Comparison of ENCODE assay signal across 23 cellular contexts in the genomic region with DNA sequence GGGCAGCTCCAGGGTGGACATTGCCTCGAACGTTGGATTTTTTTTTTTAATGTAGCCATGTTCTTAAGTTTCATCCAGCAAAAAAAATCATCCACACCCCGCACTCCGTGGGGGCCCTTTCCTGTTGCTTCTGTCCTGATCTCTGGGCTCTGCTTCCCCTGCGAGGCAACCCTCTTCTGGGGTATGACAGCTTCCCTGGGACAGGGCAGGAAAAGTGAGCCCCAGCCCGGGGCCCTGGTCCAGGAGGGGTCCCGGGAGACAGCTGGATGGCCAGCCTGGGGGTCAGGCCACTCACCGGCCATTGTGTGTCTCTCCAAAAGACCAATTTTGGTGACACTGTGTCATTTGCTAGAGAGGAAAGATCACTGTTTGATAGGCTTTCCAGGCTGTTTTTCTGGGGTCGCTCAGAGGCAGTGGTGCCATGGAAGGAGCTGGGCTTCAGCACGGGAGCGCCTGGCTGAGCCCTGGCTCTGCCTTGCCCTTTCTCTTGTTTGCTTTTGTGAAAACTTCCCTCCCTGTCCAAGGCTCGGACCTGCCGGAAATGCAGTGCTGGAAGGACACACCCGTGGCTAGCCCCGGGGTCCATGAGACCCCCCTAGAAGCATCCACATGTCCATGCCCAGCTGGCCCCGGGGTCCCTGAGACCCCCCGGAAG. TPM values are rescaled to one million over a fixed set of nuclear protein-coding genes. Genes with fewer than 3 reads are reported as not detected.
A peak's percentile ranks its signal among the peaks of the same experiment; 100 is the strongest.
DNase-seq lines count a peak whose midpoint lies in the region; ATAC-seq and TF ChIP-seq lines count a peak whose summit lies in the region.
"Had no signal": no experiment of that assay in that cellular context is flagged by ENCODE, and none has a peak within 500 bp of the region (broad histone marks: within the 10 kb centered on the region; RNA-seq: fewer than 3 reads in every experiment).

No MANE protein-coding gene starts in this region.

- no peaks in the 10 kb centered on the region for H3K27me3 ChIP-seq in right cardiac atrium (ENCODE audit: control insufficient read depth, insufficient read depth)
- H3K27me3 ChIP-seq in heart right ventricle = no peaks in the 10 kb centered on the region
- no peaks in the 10 kb centered on the region for H3K27me3 ChIP-seq in osteoblast (ENCODE audit: insufficient read depth, low read length)
- H3K27me3 ChIP-seq: Peyer's patch, SJSA1 had no signal

- no peaks in the 10 kb centered on the region for H3K79me2 ChIP-seq in osteoblast (ENCODE audit: insufficient read depth, low read length)

- H3K4me3 Mint-ChIP-seq in activated T-cell treated with anti-CD3 and anti-CD28 coated beads, Interleukin-2, amount 50 U/mL, for 24 hours = no peak overlapping the region
- H3K4me3 Mint-ChIP-seq in effector memory CD8-positive, alpha-beta T cell = no peak overlapping the region
- H3K4me3 Mint-ChIP-seq: CD8-positive, alpha-beta memory T cell had no signal

- no peaks in the 10 kb centered on the region for H3K27me3 Mint-ChIP-seq in activated T-cell treated with anti-CD3 and anti-CD28 coated beads, Interleukin-2, amount 50 U/mL, for 24 hours
- H3K27me3 Mint-ChIP-seq in effector memory CD8-positive, alpha-beta T cell = no peaks in the 10 kb centered on the region
- H3K27me3 Mint-ChIP-seq: CD8-positive, alpha-beta memory T cell had no signal

- intact Hi-C loops in right cardiac atrium (cut with DNase I) (no loop called here), heart right ventricle (cut with DNase I) (no loop called here)

- peaks cover 88% of the 10 kb centered on the region for H3K36me3 Mint-ChIP-seq in activated T-cell treated with anti-CD3 and anti-CD28 coated beads, Interleukin-2, amount 50 U/mL, for 24 hours (ENCODE audit: low read depth)
- peaks cover 21% of the 10 kb centered on the region for H3K36me3 Mint-ChIP-seq in effector memory CD8-positive, alpha-beta T cell (ENCODE audit: insufficient read depth)

- H3K4me3 ChIP-seq in right cardiac atrium (ENCODE audit: low read length) (no peak overlapping the region), heart right ventricle (no peak overlapping the region), osteoblast (ENCODE audit: insufficient read depth, low read length) (no peak overlapping the region)
- H3K4me3 ChIP-seq: Peyer's patch, SJSA1 had no signal

- WGBS in right cardiac atrium = 93% methylated on average over 17 of the region's 17 CpGs
- WGBS in heart right ventricle, 2 donors = 92 to 94% methylated on average over 17 of the region's 17 CpGs

- no peaks in the 10 kb centered on the region for H4K20me1 ChIP-seq in osteoblast (ENCODE audit: insufficient read depth, low read length)

- DNase-seq in activated T-cell treated with anti-CD3 and anti-CD28 coated beads, Interleukin-2, amount 50 U/mL, for 24 hours = no peak
- DNase-seq in activated T-cell treated with anti-CD3 and anti-CD28 coated beads, Interleukin-2, amount 50 U/mL, for 48 hours = no peak
- DNase-seq in right cardiac atrium (peak in 2 of 3 donors; percentile 7 to 30), heart right ventricle (no peak), osteoblast (ENCODE audit: insufficient read length, low spot score, missing footprints) (peak; percentile 43), DMS 273 treated with DMSO at 0.1 percent for 48 hours (lab: John Stamatoyannopoulos, UW) (no peak)
- DNase-seq in effector memory CD8-positive, alpha-beta T cell = no peak
- no peak for DNase-seq in stimulated activated CD4-positive, alpha-beta T cell treated with anti-CD3 and anti-CD28 coated beads, Interleukin-4, amount 100 ng/mL, for 4 hours
- DNase-seq: AML-193; C1 segment of cervical spinal cord; Calu3; CD8-positive, alpha-beta memory T cell; KG1; NCI-H1092 treated with DMSO at 0.1 percent for 48 hours; NCI-H146; NCI-H2029 treated with DMSO at 0.1 percent for 48 hours; NCI-H226; NCI-H510A treated with DMSO at 0.1 percent for 48 hours; NCI-H748 treated with DMSO at 0.1 percent for 48 hours; NK-92 treated with Interleukin-12 subunit alpha and Interleukin-12 subunit beta, amount 100 ng/mL, for 24 hours had no signal

- H3K9me3 ChIP-seq in right cardiac atrium (ENCODE audit: control insufficient read depth, low read length) = no peaks in the 10 kb centered on the region
- H3K9me3 ChIP-seq in heart right ventricle = peaks cover 0 to 4% (median 0%) of the 10 kb centered on the region in 11 donors
- H3K9me3 ChIP-seq in osteoblast (ENCODE audit: low read depth, low read length) = no peaks in the 10 kb centered on the region
- H3K9me3 ChIP-seq: Peyer's patch, SJSA1 had no signal

- TF ChIP-seq CTCF in heart right ventricle (IDR thresholded peaks at IDR 0.05) (no peak), osteoblast (IDR thresholded peaks at IDR 0.05; ENCODE audit: extremely low read depth, low read depth, low read length) (no peak)

- H3K27ac Mint-ChIP-seq in activated T-cell treated with anti-CD3 and anti-CD28 coated beads, Interleukin-2, amount 50 U/mL, for 24 hours = peak overlapping the region; percentile 22
- H3K27ac Mint-ChIP-seq in effector memory CD8-positive, alpha-beta T cell = no peak overlapping the region
- H3K27ac Mint-ChIP-seq: CD8-positive, alpha-beta memory T cell had no signal

- H3K4me2 ChIP-seq in osteoblast (ENCODE audit: insufficient read depth, low read length) = no peak overlapping the region

- ATAC-seq in right cardiac atrium (no peak), heart right ventricle (no peak)
- no peak for ATAC-seq in effector memory CD8-positive, alpha-beta T cell (replicated peaks)

- H3K9me3 Mint-ChIP-seq in activated T-cell treated with anti-CD3 and anti-CD28 coated beads, Interleukin-2, amount 50 U/mL, for 24 hours = no peaks in the 10 kb centered on the region
- no peaks in the 10 kb centered on the region for H3K9me3 Mint-ChIP-seq in effector memory CD8-positive, alpha-beta T cell
- H3K9me3 Mint-ChIP-seq: CD8-positive, alpha-beta memory T cell had no signal

- H2AFZ ChIP-seq in osteoblast (ENCODE audit: low read length) = no peak overlapping the region

- H3K36me3 ChIP-seq in heart right ventricle (peaks cover 0 to 79% (median 24%) of the 10 kb centered on the region in 9 donors), osteoblast (ENCODE audit: insufficient read depth, low read length) (peaks cover 14% of the 10 kb centered on the region)

- no peaks in the 10 kb centered on the region for H3K4me1 Mint-ChIP-seq in activated T-cell treated with anti-CD3 and anti-CD28 coated beads, Interleukin-2, amount 50 U/mL, for 24 hours (ENCODE audit: low read depth)
- peaks cover 0 to 2% of the 10 kb centered on the region in 2 donors for H3K4me1 Mint-ChIP-seq in effector memory CD8-positive, alpha-beta T cell (ENCODE audit: low read depth in 2 of 2)
- H3K4me1 Mint-ChIP-seq: CD8-positive, alpha-beta memory T cell had no signal

- H3K4me1 ChIP-seq in right cardiac atrium (ENCODE audit: control insufficient read depth, insufficient read depth, low read length) = no peaks in the 10 kb centered on the region
- H3K4me1 ChIP-seq in heart right ventricle = peaks cover 0 to 9% (median 0%) of the 10 kb centered on the region in 9 donors
- no peaks in the 10 kb centered on the region for H3K4me1 ChIP-seq in osteoblast (ENCODE audit: insufficient read depth, low read length)
- H3K4me1 ChIP-seq: SJSA1 had no signal

- H3K27ac ChIP-seq in right cardiac atrium (ENCODE audit: low read length) (no peak overlapping the region), heart right ventricle (no peak overlapping the region), osteoblast (ENCODE audit: low read depth, low read length) (no peak overlapping the region)
- H3K27ac ChIP-seq: 22Rv1, Peyer's patch, SJSA1 had no signal

RNA-seq across cellular contexts. Expression of a gene that starts 41.0 kb away (rescaled TPM):
- total RNA-seq in right cardiac atrium (10 to 100 TPM; 18.4 to 22.5 (median 19.7) TPM), heart right ventricle (10 to 100 TPM; 17.5 to 26.4 (median 22.1) TPM), osteoblast (21.4 and 21.8 TPM in 2 replicates)
- polyA plus RNA-seq in right cardiac atrium (24.6 TPM), heart right ventricle (10 to 100 TPM; 23.8 to 30.6 TPM)

Comparison
In these comparisons a context has a peak if more than half of its experiments do, and no peak if none do; other contexts are left out.
1. DNase-seq: peak in right cardiac atrium (2 of 3) and osteoblast (single experiment); none in activated T-cell treated with anti-CD3 and anti-CD28 coated beads, Interleukin-2, amount 50 U/mL, for 24 hours (single experiment), activated T-cell treated with anti-CD3 and anti-CD28 coated beads, Interleukin-2, amount 50 U/mL, for 48 hours (0 of 2), heart right ventricle (0 of 2), effector memory CD8-positive, alpha-beta T cell (0 of 3), stimulated activated CD4-positive, alpha-beta T cell treated with anti-CD3 and anti-CD28 coated beads, Interleukin-4, amount 100 ng/mL, for 4 hours (0 of 2) and DMS 273 treated with DMSO at 0.1 percent for 48 hours (single experiment).